In the genomic region with DNA sequence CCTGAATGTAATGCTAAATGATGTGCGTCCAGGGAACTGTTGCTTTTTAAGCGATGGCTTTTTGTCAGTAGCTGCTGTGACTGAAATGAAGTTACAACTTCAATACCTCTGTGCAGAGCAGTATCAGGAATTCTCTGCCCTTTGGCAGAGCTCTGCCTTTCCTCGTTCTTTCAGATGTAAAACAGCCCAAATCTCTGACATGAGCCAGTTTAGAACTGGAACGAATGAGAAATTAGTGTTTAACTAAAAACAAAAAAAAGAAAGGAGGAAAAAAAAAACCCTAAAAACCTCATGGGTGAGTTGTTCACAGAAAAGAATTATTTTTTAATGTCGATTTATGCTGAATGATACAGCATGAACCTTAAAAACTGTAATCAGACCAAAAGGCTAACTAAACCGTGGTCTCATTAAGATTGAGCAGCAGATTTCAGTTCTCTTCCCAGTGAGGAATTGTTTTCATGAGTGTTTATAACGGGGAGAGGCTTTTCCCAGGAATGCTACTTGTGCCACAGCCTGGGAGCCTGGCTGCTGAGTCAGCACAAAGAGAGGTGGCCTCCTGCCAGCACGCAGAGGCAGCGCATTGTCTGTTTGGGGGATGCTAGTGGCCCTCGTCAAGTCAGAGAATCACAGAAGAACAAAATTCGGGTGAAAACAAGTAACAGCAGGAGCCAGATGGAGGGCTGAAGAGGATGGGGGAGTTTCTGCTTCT, we compare ENCODE assay signal across 8 cellular contexts.
DNase-seq lines count a peak whose midpoint lies in the region; ATAC-seq, FAIRE-seq and TF ChIP-seq lines count a peak whose summit lies in the region.

No MANE protein-coding gene starts in this region.

- H3K27me3 ChIP-seq in breast epithelium (no peaks in the 10 kb centered on the region), stomach (no peaks in the 10 kb centered on the region), tibial artery (no peaks in the 10 kb centered on the region)

- DNase-seq in HTR-8/SVneo (ENCODE audit: insufficient read length, low spot score) (peak; percentile 71), breast epithelium (ENCODE audit: low spot score in 2 of 2) (no peak), stomach (no peak), HT-29 (ENCODE audit: low spot score) (no peak), tibial artery (no peak)
- DNase-seq in activated CD4-positive, alpha-beta T cell treated with anti-CD3 and anti-CD28 coated beads for 36 hours, result no peak
- DNase-seq in activated effector memory CD4-positive, alpha-beta T cell treated with Interleukin-2 at 50 U/mL for 16 hours, result no peak

- no peak for TF ChIP-seq EP300 in stomach (IDR thresholded peaks at IDR 0.05)

- no peak for TF ChIP-seq CTCF in breast epithelium (IDR thresholded peaks at IDR 0.05)
- TF ChIP-seq CTCF in stomach (IDR thresholded peaks at IDR 0.05), result no peak
- TF ChIP-seq CTCF in tibial artery (IDR thresholded peaks at IDR 0.05), result no peak

- H3K4me3 Mint-ChIP-seq in activated CD4-positive, alpha-beta T cell treated with anti-CD3 and anti-CD28 coated beads for 36 hours, result no peak overlapping the region

- H3K4me3 ChIP-seq in breast epithelium (peak overlapping the region in 1 of 3 donors; percentile 33), stomach (no peak overlapping the region), tibial artery (no peak overlapping the region)

- H3K36me3 ChIP-seq in breast epithelium (no peaks in the 10 kb centered on the region), stomach (no peaks in the 10 kb centered on the region), tibial artery (no peaks in the 10 kb centered on the region)

- H3K4me1 ChIP-seq in breast epithelium (no peaks in the 10 kb centered on the region), stomach (peaks cover 16 to 66% (median 42%) of the 10 kb centered on the region in 4 donors), tibial artery (peaks cover 0 to 17% (median 4%) of the 10 kb centered on the region in 4 donors)

- CTCF ChIA-PET in activated CD4-positive, alpha-beta T cell treated with anti-CD3 and anti-CD28 coated beads for 36 hours (lab: Charles Lee), result interaction anchor here (0.6 kb wide), 2 partner anchors 35 to 1605 kb away, joined by 3 to 4 read pairs; no protein-coding TSS in a partner anchor

- TF ChIP-seq POLR2A in breast epithelium (IDR thresholded peaks at IDR 0.05) (no peak), stomach (IDR thresholded peaks at IDR 0.05) (no peak)

- ATAC-seq in activated CD4-positive, alpha-beta T cell treated with anti-CD3 and anti-CD28 coated beads for 36 hours, result no peak

- H3K27ac Mint-ChIP-seq in activated CD4-positive, alpha-beta T cell treated with anti-CD3 and anti-CD28 coated beads for 36 hours, result no peak overlapping the region

- FAIRE-seq in HTR-8/SVneo (lab: Jason Lieb, UNC) (peak; percentile 59), islet of Langerhans (lab: Jason Lieb, UNC) (peak; percentile 49)

- H3K9me3 Mint-ChIP-seq in activated CD4-positive, alpha-beta T cell treated with anti-CD3 and anti-CD28 coated beads for 36 hours (ENCODE audit: low read depth), result no peaks in the 10 kb centered on the region

- no peaks in the 10 kb centered on the region for H3K36me3 Mint-ChIP-seq in activated CD4-positive, alpha-beta T cell treated with anti-CD3 and anti-CD28 coated beads for 36 hours (ENCODE audit: low read depth)

- H3K27ac ChIP-seq in breast epithelium (peak overlapping the region; percentile 31 to 66), stomach (peak overlapping the region; percentile 25 to 72 (median 66)), tibial artery (no peak overlapping the region)

- 29 to 51% (median 41%) methylated on average over 11 of the region's 11 CpGs for WGBS in stomach, 5 donors

- intact Hi-C loops in breast epithelium (cut with DNase I; ENCODE audit: low total_unique reads) (no loop called here), stomach (cut with DNase I; ENCODE audit: low total_unique reads) (no loop called here), tibial artery (cut with DNase I; ENCODE audit: low total_unique reads) (no loop called here)
- intact Hi-C loops in activated CD4-positive, alpha-beta T cell treated with anti-CD3 and anti-CD28 coated beads for 36 hours (cut with DNase I, micrococcal nuclease), result no loop called here

- H3K4me1 Mint-ChIP-seq in activated CD4-positive, alpha-beta T cell treated with anti-CD3 and anti-CD28 coated beads for 36 hours, result peaks cover 8% of the 10 kb centered on the region

- POLR2A ChIA-PET in activated CD4-positive, alpha-beta T cell treated with anti-CD3 and anti-CD28 coated beads for 36 hours (lab: Charles Lee), result interaction anchor here (0.5 kb wide), 1 partner anchor 37 kb away, joined by 8 read pairs; no protein-coding TSS in a partner anchor

- peaks cover 41% of the 10 kb centered on the region for H3K27me3 Mint-ChIP-seq in activated CD4-positive, alpha-beta T cell treated with anti-CD3 and anti-CD28 coated beads for 36 hours

- no peaks in the 10 kb centered on the region for H3K9me3 ChIP-seq in breast epithelium
- H3K9me3 ChIP-seq in stomach, result no peaks in the 10 kb centered on the region
- no peaks in the 10 kb centered on the region for H3K9me3 ChIP-seq in tibial artery

Comparison
In these comparisons a context has a peak if more than half of its experiments do, and no peak if none do; other contexts are left out.
1. H3K27ac ChIP-seq: peak in breast epithelium (2 of 2) and stomach (5 of 5); none in tibial artery (0 of 2).